8 cellular contexts compared by ENCODE assay signal in genomic region chr19:54462713-54463530, GRCh38. TPM values are rescaled to one million over a fixed set of nuclear protein-coding genes. Genes with fewer than 3 reads are reported as not detected.
DNase-seq lines count a peak whose midpoint lies in the region; ATAC-seq and TF ChIP-seq lines count a peak whose summit lies in the region.

No MANE protein-coding gene starts in this region.

- H3K36me3 ChIP-seq in GM23248 (ENCODE audit: low read depth) (peaks cover 9% of the 10 kb centered on the region; the same call in 1 of the 2 replicates), MG63 (peaks cover 43% of the 10 kb centered on the region), left lung (peaks cover 0 to 46% of the 10 kb centered on the region in 2 donors)

- peak overlapping the region; percentile 93 for H3K9ac ChIP-seq in GM23248

- H3K4me3 ChIP-seq in GM23248 (peak overlapping the region; percentile 77), MG63 (peak overlapping the region; percentile 61), left lung (peak overlapping the region; percentile 59 to 67)

- DNase-seq in ELF-1 (ENCODE audit: low read depth, low spot score) (peak; percentile 80), GM23248 (peak; percentile 85), MG63 (peak; percentile 72), left lung (peak; percentile 80 to 93)
- DNase-seq in activated CD4-positive, alpha-beta T cell treated with anti-CD3 and anti-CD28 coated beads for 1 hour: peak; percentile 50
- peak; percentile 56 to 60 for DNase-seq in stimulated activated CD4-positive, alpha-beta T cell treated with anti-CD3 and anti-CD28 coated beads, Interleukin-4, amount 100 ng/mL, for 4 hours

- peaks cover 45% of the 10 kb centered on the region for H3K79me2 ChIP-seq in GM23248 (ENCODE audit: insufficient read depth)

- intact Hi-C loops in left lung (cut with DNase I): no loop called here

- no peak for TF ChIP-seq CTCF in left lung (IDR thresholded peaks at IDR 0.05)

- peak overlapping the region; percentile 93 for H3K27ac ChIP-seq in GM23248
- H3K27ac ChIP-seq in cingulate gyrus (ENCODE audit: low read depth, low read length): peak overlapping the region; percentile 66
- H3K27ac ChIP-seq in left lung: peak overlapping the region; percentile 97

- in situ Hi-C loops in GM23248 (cut with MboI): loop anchor here (25.0 kb wide), 1 partner anchor 1199 kb away; the partner anchor contains the start of gene U2AF2

- no peaks in the 10 kb centered on the region for H4K20me1 ChIP-seq in GM23248 (ENCODE audit: insufficient read depth)

- H3K9me2 ChIP-seq in GM23248 (ENCODE audit: insufficient read depth): no peaks in the 10 kb centered on the region

- H3K27me3 ChIP-seq in GM23248 (replicated peaks; ENCODE audit: insufficient read depth) (no peaks in the 10 kb centered on the region), MG63 (no peaks in the 10 kb centered on the region), left lung (peaks cover 0 to 11% of the 10 kb centered on the region in 2 donors)

- H3F3A ChIP-seq in GM23248 (ENCODE audit: insufficient read depth): peaks cover 35% of the 10 kb centered on the region

- H3K4me1 ChIP-seq in GM23248 (ENCODE audit: insufficient read depth): peaks cover 8% of the 10 kb centered on the region
- peaks cover 17 to 34% of the 10 kb centered on the region in 2 donors for H3K4me1 ChIP-seq in left lung

- ATAC-seq in left lung (peak; percentile 16), GM21367 (IDR thresholded peaks at IDR 0.05; ENCODE audit: unreplicated experiment) (no peak)

- H2AFZ ChIP-seq in GM23248: 0 out of 2 replicates have a peak overlapping the region, but pooled peaks have one; percentile 35

- WGBS in GM23248 (ENCODE audit: low coverage in 1 of 2, low lambda C conversion rate in 2 of 2, missing lambda C conversion rate in 2 of 2), 2 experiments: 2 to 5% methylated on average over 44 to 79 of the region's 87 CpGs

- peak overlapping the region; percentile 89 for H3K4me2 ChIP-seq in GM23248 (ENCODE audit: unreplicated experiment)

- no peaks in the 10 kb centered on the region for H3K9me3 ChIP-seq in GM23248 (ENCODE audit: low read depth)
- no peaks in the 10 kb centered on the region for H3K9me3 ChIP-seq in MG63
- H3K9me3 ChIP-seq in left lung: no peaks in the 10 kb centered on the region

RNA-seq across cellular contexts. Expression of gene LENG9, which starts 0.7 kb away (rescaled TPM):
- total RNA-seq in GM23248 (2014; rRNA removed; shearing (Covaris generic)): 6.6 and 13.5 TPM in 2 replicates
- 0.30 and 0.41 TPM in 2 replicates for polyA plus RNA-seq in GM23248 (2016; fragmentation: Nextera tagmentation; extraction: Ambion mirVana)
- 8.6 and 12.4 TPM in 2 replicates for total RNA-seq in MG63 (2014; rRNA removed; shearing (Covaris generic); ENCODE audit: low replicate concordance)
- total RNA-seq in left lung: 1 to 10 TPM; 5.4 to 8.8 TPM

RNA-seq across cellular contexts. Expression of gene CDC42EP5, which starts 10.2 kb away (rescaled TPM):
- total RNA-seq in GM23248 (2014; rRNA removed; shearing (Covaris generic)): 39.6 and 51.7 TPM in 2 replicates
- 4.4 and 5.2 TPM in 2 replicates for polyA plus RNA-seq in GM23248 (2016; fragmentation: Nextera tagmentation; extraction: Ambion mirVana)
- 4.1 and 10.1 TPM in 2 replicates for total RNA-seq in MG63 (2014; rRNA removed; shearing (Covaris generic); ENCODE audit: low replicate concordance)
- 10 to 100 TPM; 20.4 to 29.8 TPM for total RNA-seq in left lung

RNA-seq across cellular contexts. Expression of gene LENG8, which starts 13.9 kb away (rescaled TPM):
- total RNA-seq in GM23248 (2014; rRNA removed; shearing (Covaris generic)): 29.2 and 33.9 TPM in 2 replicates
- 34.7 and 45.5 TPM in 2 replicates for polyA plus RNA-seq in GM23248 (2016; fragmentation: Nextera tagmentation; extraction: Ambion mirVana)
- 5.2 and 6.6 TPM in 2 replicates for total RNA-seq in MG63 (2014; rRNA removed; shearing (Covaris generic); ENCODE audit: low replicate concordance)
- total RNA-seq in left lung: 100 to 1,000 TPM; 138 to 144 TPM

RNA-seq across cellular contexts. Expression of gene LAIR2, which starts 39.7 kb away (rescaled TPM):
- not detected in 2 replicates for total RNA-seq in GM23248 (2014; rRNA removed; shearing (Covaris generic))
- polyA plus RNA-seq in GM23248 (2016; fragmentation: Nextera tagmentation; extraction: Ambion mirVana): not detected in 2 replicates
- total RNA-seq in MG63 (2014; rRNA removed; shearing (Covaris generic); ENCODE audit: low replicate concordance): not detected in 2 replicates
- 1 to 10 TPM; 1.0 to 1.4 TPM for total RNA-seq in left lung

RNA-seq across cellular contexts. Expression of gene TTYH1, which starts 47.7 kb away (rescaled TPM):
- total RNA-seq in GM23248 (2014; rRNA removed; shearing (Covaris generic)): not detected in 2 replicates
- polyA plus RNA-seq in GM23248 (2016; fragmentation: Nextera tagmentation; extraction: Ambion mirVana): 0.05 TPM in 2 replicates
- not detected in 2 replicates for total RNA-seq in MG63 (2014; rRNA removed; shearing (Covaris generic); ENCODE audit: low replicate concordance)
- total RNA-seq in left lung: not detected
